ENCODE assay signal across 9 cellular contexts in genomic region chr2:161990741-161991140, GRCh38.
DNase-seq lines count a peak whose midpoint lies in the region; ATAC-seq and TF ChIP-seq lines count a peak whose summit lies in the region.
"Had no signal": no experiment of that assay in that cellular context is flagged by ENCODE, and none has a peak within 500 bp of the region (broad histone marks: within the 10 kb centered on the region; RNA-seq: fewer than 3 reads in every experiment).

No MANE protein-coding gene starts in this region.

- peaks cover 21% of the 10 kb centered on the region for H3K4me1 Mint-ChIP-seq in chondrocyte (ENCODE audit: low read depth)
- peaks cover 18 to 42% (median 38%) of the 10 kb centered on the region in 4 donors for H3K4me1 Mint-ChIP-seq in naive thymus-derived CD8-positive, alpha-beta T cell

- TF ChIP-seq CTCF in chondrocyte (IDR thresholded peaks at IDR 0.05), result no peak
- TF ChIP-seq CTCF in omental fat pad (IDR thresholded peaks at IDR 0.05), result no peak

- H3K36me3 Mint-ChIP-seq in chondrocyte (ENCODE audit: low read depth), result no peaks in the 10 kb centered on the region
- no peaks in the 10 kb centered on the region for H3K36me3 Mint-ChIP-seq in naive thymus-derived CD8-positive, alpha-beta T cell

- H3K4me3 Mint-ChIP-seq in chondrocyte (ENCODE audit: unreplicated experiment), result no peak overlapping the region
- H3K4me3 Mint-ChIP-seq in naive thymus-derived CD8-positive, alpha-beta T cell, result no peak overlapping the region

- POLR2A ChIA-PET in naive thymus-derived CD8-positive, alpha-beta T cell (lab: Charles Lee), result interaction anchor here (0.7 kb wide), 1 partner anchor 20 kb away, joined by 3 read pairs; no protein-coding TSS in a partner anchor

- H3K9me3 Mint-ChIP-seq in chondrocyte (ENCODE audit: low read depth), result no peaks in the 10 kb centered on the region
- no peaks in the 10 kb centered on the region for H3K9me3 Mint-ChIP-seq in naive thymus-derived CD8-positive, alpha-beta T cell

- peak overlapping the region; percentile 62 for H3K27ac Mint-ChIP-seq in chondrocyte (ENCODE audit: unreplicated experiment)
- H3K27ac Mint-ChIP-seq in naive thymus-derived CD8-positive, alpha-beta T cell, result peak overlapping the region in 4 of 10 donors; percentile 7 to 60 (median 17)

- DNase-seq in GM04503 (ENCODE audit: low read depth), result peak; percentile 55
- peak; percentile 78 for DNase-seq in NCI-H226
- no peak for DNase-seq in chondrocyte (ENCODE audit: low spot score)
- DNase-seq in omental fat pad (ENCODE audit: low spot score), result no peak
- no peak for DNase-seq in head of caudate nucleus
- no peak for DNase-seq in naive thymus-derived CD8-positive, alpha-beta T cell
- DNase-seq: NCI-H1694, SJCRH30 had no signal

- ATAC-seq in omental fat pad (ENCODE audit: low FRiP score) (peak; percentile 69), GM19351 (IDR thresholded peaks at IDR 0.05; ENCODE audit: unreplicated experiment) (no peak)
- no peak for ATAC-seq in naive thymus-derived CD8-positive, alpha-beta T cell

- peaks cover 8% of the 10 kb centered on the region for H3K27me3 Mint-ChIP-seq in chondrocyte (ENCODE audit: low read depth)
- no peaks in the 10 kb centered on the region for H3K27me3 Mint-ChIP-seq in naive thymus-derived CD8-positive, alpha-beta T cell

- intact Hi-C loops in head of caudate nucleus (cut with DNase I), result no loop called here

Comparison
In these comparisons a context has a peak if more than half of its experiments do, and no peak if none do; other contexts are left out.
1. DNase-seq: peak in GM04503 (single experiment) and NCI-H226 (single experiment); none in chondrocyte (single experiment), omental fat pad (single experiment), head of caudate nucleus (0 of 42) and naive thymus-derived CD8-positive, alpha-beta T cell (0 of 10).